ENCODE assay signal across 17 cellular contexts in genomic region chr17:72185571-72185970, GRCh38.
"Had no signal": no experiment of that assay in that cellular context is flagged by ENCODE, and none has a peak within 500 bp of the region (broad histone marks: within the 10 kb centered on the region; RNA-seq: fewer than 3 reads in every experiment).

No MANE protein-coding gene starts in this region.

- H3K27me3 Mint-ChIP-seq: activated B cell treated with CpG ODN at 0.5 μM for 24 hours; activated CD8-positive, alpha-beta T cell treated with anti-CD3 and anti-CD28 coated beads for 36 hours; activated naive CD8-positive, alpha-beta T cell; stimulated activated naive B cell treated with anti-CD40 and anti-IgM and Interleukin-4, amounts not matched to agents 10 μg/mL and 1 μg/mL and 100 μg/mL, for 72 hours had no signal

- H3K4me1 ChIP-seq: pancreas had no signal

- H3K36me3 ChIP-seq: brain microvascular endothelial cell, neural progenitor cell, pancreas, thyroid gland had no signal

- DNase-seq: activated B cell treated with CpG ODN at 0.5 μM for 24 hours; activated CD4-positive, alpha-beta T cell treated with anti-CD3 and anti-CD28 coated beads for 48 hours; activated CD8-positive, alpha-beta T cell treated with anti-CD3 and anti-CD28 coated beads for 36 hours; activated gamma-delta T cell; activated T-cell treated with anti-CD3 and anti-CD28 coated beads, Interleukin-2, amount 50 U/mL, for 48 hours; brain microvascular endothelial cell; cerebellar nuclear complex; effector CD8-positive, alpha-beta T cell; foreskin melanocyte; head of caudate nucleus; pancreas; stimulated activated CD4-positive, alpha-beta T cell treated with anti-CD3 and anti-CD28 coated beads, Interleukin-4, amount 100 ng/mL, for 1 hour; stimulated activated naive B cell treated with anti-CD40 and anti-IgM and Interleukin-4, amounts not matched to agents 10 μg/mL and 1 μg/mL and 100 μg/mL, for 72 hours had no signal

- H3K4me2 ChIP-seq: neural progenitor cell had no signal

- H3K9me3 ChIP-seq: pancreas, thyroid gland had no signal

- H3K4me3 Mint-ChIP-seq: activated B cell treated with CpG ODN at 0.5 μM for 24 hours; activated CD8-positive, alpha-beta T cell treated with anti-CD3 and anti-CD28 coated beads for 36 hours; activated naive CD8-positive, alpha-beta T cell; neural progenitor cell; stimulated activated naive B cell treated with anti-CD40 and anti-IgM and Interleukin-4, amounts not matched to agents 10 μg/mL and 1 μg/mL and 100 μg/mL, for 72 hours; T-helper 2 cell treated with Interferon-gamma antibody and Interleukin-4, amounts not matched to agents 5 μg/mL and 100 μg/mL, for 36 hours had no signal

- H3K9me3 Mint-ChIP-seq: activated B cell treated with CpG ODN at 0.5 μM for 24 hours had no signal

- H3K36me3 Mint-ChIP-seq: activated naive CD8-positive, alpha-beta T cell; neural progenitor cell; stimulated activated naive B cell treated with anti-CD40 and anti-IgM and Interleukin-4, amounts not matched to agents 10 μg/mL and 1 μg/mL and 100 μg/mL, for 72 hours had no signal

- H3K9ac ChIP-seq: neural progenitor cell had no signal

- H3K4me1 Mint-ChIP-seq: activated B cell treated with CpG ODN at 0.5 μM for 24 hours; stimulated activated naive B cell treated with anti-CD40 and anti-IgM and Interleukin-4, amounts not matched to agents 10 μg/mL and 1 μg/mL and 100 μg/mL, for 72 hours had no signal

- ATAC-seq: activated CD8-positive, alpha-beta T cell treated with anti-CD3 and anti-CD28 coated beads for 36 hours; stimulated activated naive B cell treated with anti-CD40 and anti-IgM and Interleukin-4, amounts not matched to agents 10 μg/mL and 1 μg/mL and 100 μg/mL, for 72 hours had no signal

- H3K27ac ChIP-seq: brain microvascular endothelial cell, neural progenitor cell, pancreas, thyroid gland had no signal

- H2AFZ ChIP-seq: neural progenitor cell had no signal

- H3K4me3 ChIP-seq: neural progenitor cell, pancreas, thyroid gland had no signal

- H3K27ac Mint-ChIP-seq: activated B cell treated with CpG ODN at 0.5 μM for 24 hours; activated CD8-positive, alpha-beta T cell treated with anti-CD3 and anti-CD28 coated beads for 36 hours; activated naive CD8-positive, alpha-beta T cell; neural progenitor cell; stimulated activated naive B cell treated with anti-CD40 and anti-IgM and Interleukin-4, amounts not matched to agents 10 μg/mL and 1 μg/mL and 100 μg/mL, for 72 hours; T-helper 2 cell treated with Interferon-gamma antibody and Interleukin-4, amounts not matched to agents 5 μg/mL and 100 μg/mL, for 36 hours had no signal

- H3K27me3 ChIP-seq: brain microvascular endothelial cell, neural progenitor cell, pancreas, thyroid gland had no signal
